In the genomic region with DNA sequence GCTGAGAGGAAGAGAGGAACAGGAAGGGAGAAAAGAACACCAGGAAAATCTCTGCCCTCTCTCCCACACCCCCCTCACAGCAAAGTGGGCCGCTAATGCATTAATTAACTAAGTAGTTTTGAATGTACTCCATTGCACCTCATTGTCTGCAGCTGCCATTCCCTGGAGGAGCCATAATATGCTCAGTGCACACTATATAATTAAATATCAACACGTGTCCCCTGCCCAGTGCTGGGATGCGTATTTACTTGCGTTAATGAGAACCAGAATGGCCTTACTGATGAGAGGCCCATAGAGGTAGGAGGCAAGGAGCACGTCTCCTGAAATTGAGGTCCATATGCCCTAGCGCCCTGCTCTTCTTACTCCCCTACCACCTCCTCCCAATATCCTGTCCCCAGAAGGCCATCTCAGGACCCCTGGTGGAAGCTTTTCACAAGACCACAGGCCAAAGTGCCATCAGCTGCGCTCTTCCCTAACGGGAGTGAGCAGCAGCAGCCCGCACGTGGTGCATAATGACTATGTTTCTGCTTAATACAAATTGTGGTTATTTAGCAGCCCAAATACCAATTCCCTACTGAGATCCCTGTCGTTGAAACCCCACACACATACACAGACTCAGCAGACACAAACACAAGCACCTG, we compare ENCODE assay signal across 1 cellular context.
TF ChIP-seq lines count a peak whose summit lies in the region.

No MANE protein-coding gene starts in this region.

TF ChIP-seq in WTC11, 78 proteins besides CTCF, POLR2A, EP300 and RAD21:
- TF ChIP-seq TEAD1 (CRISPR knock-in tag; IDR thresholded peaks at IDR 0.05): no peak
- TF ChIP-seq, protein P1, sequence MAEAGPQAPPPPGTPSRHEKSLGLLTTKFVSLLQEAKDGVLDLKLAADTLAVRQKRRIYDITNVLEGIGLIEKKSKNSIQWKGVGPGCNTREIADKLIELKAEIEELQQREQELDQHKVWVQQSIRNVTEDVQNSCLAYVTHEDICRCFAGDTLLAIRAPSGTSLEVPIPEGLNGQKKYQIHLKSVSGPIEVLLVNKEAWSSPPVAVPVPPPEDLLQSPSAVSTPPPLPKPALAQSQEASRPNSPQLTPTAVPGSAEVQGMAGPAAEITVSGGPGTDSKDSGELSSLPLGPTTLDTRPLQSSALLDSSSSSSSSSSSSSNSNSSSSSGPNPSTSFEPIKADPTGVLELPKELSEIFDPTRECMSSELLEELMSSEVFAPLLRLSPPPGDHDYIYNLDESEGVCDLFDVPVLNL (CRISPR knock-in tag; IDR thresholded peaks at IDR 0.05; ENCODE audit: borderline replicate concordance, low read depth): no peak
